In genomic region chr6:152232494-152233151, GRCh38 we compare ENCODE assay signal across 11 cellular contexts.
A peak's percentile ranks its signal among the peaks of the same experiment; 100 is the strongest.
DNase-seq lines count a peak whose midpoint lies in the region; ATAC-seq, FAIRE-seq and TF ChIP-seq lines count a peak whose summit lies in the region.
"Had no signal": no experiment of that assay in that cellular context is flagged by ENCODE, and none has a peak within 500 bp of the region (broad histone marks: within the 10 kb centered on the region; RNA-seq: fewer than 3 reads in every experiment).

No MANE protein-coding gene starts in this region.

- H3K9me3 ChIP-seq in ascending aorta (no peaks in the 10 kb centered on the region), kidney (ENCODE audit: control insufficient read depth in 1 of 2, low read length in 2 of 2) (no peaks in the 10 kb centered on the region), thyroid gland (no peaks in the 10 kb centered on the region)
- H3K9me3 ChIP-seq: breast epithelium had no signal

- H3K27ac ChIP-seq in ascending aorta (peak overlapping the region; percentile 58), kidney (ENCODE audit: low read depth in 2 of 2, low read length in 2 of 2) (no peak overlapping the region), thyroid gland (no peak overlapping the region)

- ATAC-seq in GM21723 (IDR thresholded peaks at IDR 0.05; ENCODE audit: unreplicated experiment): no peak
- no peak for ATAC-seq in GM18498 (IDR thresholded peaks at IDR 0.05; ENCODE audit: unreplicated experiment)

- peak; percentile 66 for FAIRE-seq in kidney (lab: Jason Lieb, UNC)

- WGBS in thyroid gland, 2 donors: 83 to 87% methylated on average over 5 of the region's 5 CpGs

- no peak for TF ChIP-seq POLR2A in thyroid gland (IDR thresholded peaks at IDR 0.05)

- peak; percentile 11 for DNase-seq in stimulated activated CD4-positive, alpha-beta T cell treated with anti-CD3 and anti-CD28 coated beads, Interleukin-4, amount 100 ng/mL, for 1 hour
- no peak for DNase-seq in stimulated activated CD4-positive, alpha-beta T cell treated with anti-CD3 and anti-CD28 coated beads, Interleukin-2, amount 100 ng/mL, for 48 hours
- no peak for DNase-seq in ascending aorta (ENCODE audit: low spot score in 2 of 2)
- DNase-seq in kidney: no peak
- DNase-seq in thyroid gland: no peak
- no peak for DNase-seq in T1000 (lab: John Stamatoyannopoulos, UW)
- DNase-seq: COR-L47, SHP77 treated with DMSO at 0.1 percent for 48 hours had no signal

- peaks cover 60 to 70% of the 10 kb centered on the region in 2 donors for H3K36me3 ChIP-seq in ascending aorta
- H3K36me3 ChIP-seq in kidney (ENCODE audit: control insufficient read depth in 1 of 2, insufficient read depth in 2 of 2, low read length in 2 of 2): peaks cover 25 to 44% of the 10 kb centered on the region in 2 donors
- peaks cover 45 to 65% of the 10 kb centered on the region in 2 donors for H3K36me3 ChIP-seq in thyroid gland

- H3K9ac ChIP-seq in kidney (ENCODE audit: low read length in 2 of 2): no peak overlapping the region

- H3K27me3 ChIP-seq in ascending aorta: no peaks in the 10 kb centered on the region
- no peaks in the 10 kb centered on the region for H3K27me3 ChIP-seq in thyroid gland
- H3K27me3 ChIP-seq: breast epithelium had no signal

- intact Hi-C loops in ascending aorta (cut with DNase I): no loop called here
- intact Hi-C loops in kidney (cut with DNase I): no loop called here
- intact Hi-C loops in thyroid gland (cut with DNase I): no loop called here

- H3K4me3 ChIP-seq in ascending aorta (no peak overlapping the region), kidney (ENCODE audit: low read length in 2 of 2) (no peak overlapping the region), thyroid gland (replicated peaks in 1 of 3) (no peak overlapping the region)
- H3K4me3 ChIP-seq: breast epithelium had no signal

- no peak for TF ChIP-seq CTCF in ascending aorta (IDR thresholded peaks at IDR 0.05)
- TF ChIP-seq CTCF in kidney (IDR thresholded peaks at IDR 0.05; ENCODE audit: borderline replicate concordance, extremely low read depth, insufficient read depth): no peak
- no peak for TF ChIP-seq CTCF in thyroid gland (IDR thresholded peaks at IDR 0.05)

- H3K4me1 ChIP-seq in ascending aorta: peaks cover 0 to 6% of the 10 kb centered on the region in 2 donors
- H3K4me1 ChIP-seq in kidney (ENCODE audit: control insufficient read depth in 1 of 2, insufficient read depth in 1 of 2, low read depth in 1 of 2, low read length in 2 of 2): no peaks in the 10 kb centered on the region
- H3K4me1 ChIP-seq in thyroid gland: no peaks in the 10 kb centered on the region
- H3K4me1 ChIP-seq: breast epithelium had no signal

Comparison
In these comparisons a context has a peak if more than half of its experiments do, and no peak if none do; other contexts are left out.
1. H3K27ac ChIP-seq: peak in ascending aorta (2 of 2); none in kidney (0 of 2) and thyroid gland (0 of 3).